27 cellular contexts compared by ENCODE assay signal in the genomic region with DNA sequence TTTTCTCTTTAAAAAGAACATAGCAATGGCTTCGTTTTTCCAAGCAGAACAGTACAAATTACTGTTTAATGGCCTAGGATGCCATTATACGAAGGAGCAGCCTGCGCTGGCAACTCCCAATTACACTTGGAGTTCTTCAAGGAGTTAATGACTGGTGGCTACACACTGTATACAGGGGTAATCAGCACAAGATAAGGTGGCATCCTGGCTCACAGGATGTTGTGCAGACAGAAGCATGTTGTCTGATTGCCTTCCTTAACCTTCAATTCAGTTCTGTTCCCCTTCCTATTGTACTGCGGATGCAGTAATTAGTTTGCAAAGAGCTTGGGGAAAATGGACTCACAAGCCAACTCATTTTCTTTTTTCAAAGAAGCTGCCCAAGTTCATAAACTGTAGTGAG.
"Had no signal": no experiment of that assay in that cellular context is flagged by ENCODE, and none has a peak within 500 bp of the region (broad histone marks: within the 10 kb centered on the region; RNA-seq: fewer than 3 reads in every experiment).

No MANE protein-coding gene starts in this region.

- H3K36me3 Mint-ChIP-seq: activated naive CD4-positive, alpha-beta T cell treated with anti-CD3 and anti-CD28 coated beads, Interleukin-2, amount 50 U/mL, for 24 hours; immature natural killer cell had no signal

- H3K27ac ChIP-seq: epithelial cell of prostate, esophagus squamous epithelium, heart right ventricle, left lung, neutrophil, ovary, sigmoid colon, suprapubic skin, tibial artery, upper lobe of right lung had no signal

- ATAC-seq: activated CD8-positive, alpha-beta T cell treated with anti-CD3 and anti-CD28 coated beads for 36 hours; activated T-cell treated with anti-CD3 and anti-CD28 coated beads, Interleukin-2, amount 50 U/mL, for 4 hours; heart right ventricle; left lung; upper lobe of right lung had no signal

- H3K27me3 Mint-ChIP-seq: activated CD8-positive, alpha-beta T cell treated with anti-CD3 and anti-CD28 coated beads for 36 hours; activated naive CD4-positive, alpha-beta T cell treated with anti-CD3 and anti-CD28 coated beads, Interleukin-2, amount 50 U/mL, for 24 hours; progenitor cell of endocrine pancreas had no signal

- H3K4me3 Mint-ChIP-seq: activated CD8-positive, alpha-beta T cell treated with anti-CD3 and anti-CD28 coated beads for 36 hours; activated naive CD4-positive, alpha-beta T cell treated with anti-CD3 and anti-CD28 coated beads, Interleukin-2, amount 50 U/mL, for 24 hours; activated T-cell treated with anti-CD3 and anti-CD28 coated beads, Interleukin-2, amount 50 U/mL, for 4 hours; immature natural killer cell; nephron progenitor cell had no signal

- H3K27ac Mint-ChIP-seq: activated CD8-positive, alpha-beta T cell treated with anti-CD3 and anti-CD28 coated beads for 36 hours; activated naive CD4-positive, alpha-beta T cell treated with anti-CD3 and anti-CD28 coated beads, Interleukin-2, amount 50 U/mL, for 24 hours; activated T-helper 2 cell treated with anti-CD3 and anti-CD28 coated beads, Interferon-gamma antibody, Interleukin-2, Interleukin-4, amounts not matched to agents 10 μg/mL and 5 μg/mL and 100 μg/mL, durations not matched to agents 14 hours and 24 hours and 36 hours; immature natural killer cell; nephron progenitor cell; progenitor cell of endocrine pancreas had no signal

- DNase-seq: activated CD4-positive, alpha-beta T cell treated with anti-CD3 and anti-CD28 coated beads for 1 hour; activated CD4-positive, alpha-beta T cell treated with anti-CD3 and anti-CD28 coated beads, Interleukin-2, amount 50 U/mL, for 1 hour; activated CD8-positive, alpha-beta T cell treated with anti-CD3 and anti-CD28 coated beads for 36 hours; activated T-cell treated with anti-CD3 and anti-CD28 coated beads, Interleukin-2, amount 50 U/mL, for 4 hours; dermis blood vessel endothelial cell; effector CD4-positive, alpha-beta T cell; esophagus squamous epithelium; foreskin melanocyte; heart right ventricle; immature natural killer cell; kidney glomerular epithelial cell; left lung; nephron progenitor cell; ovary; sigmoid colon; small intestine; stimulated activated CD4-positive, alpha-beta T cell treated with anti-CD3 and anti-CD28 coated beads, Interleukin-1b, Interleukin-23, amount 100 ng/mL, for 48 hours; stimulated activated naive CD4-positive, alpha-beta T cell; T-helper 2 cell; tibial artery; upper lobe of right lung had no signal

- H3K4me1 Mint-ChIP-seq: activated naive CD4-positive, alpha-beta T cell treated with anti-CD3 and anti-CD28 coated beads, Interleukin-2, amount 50 U/mL, for 24 hours; immature natural killer cell; nephron progenitor cell had no signal
